ENCODE assay signal across 20 cellular contexts in the genomic region with DNA sequence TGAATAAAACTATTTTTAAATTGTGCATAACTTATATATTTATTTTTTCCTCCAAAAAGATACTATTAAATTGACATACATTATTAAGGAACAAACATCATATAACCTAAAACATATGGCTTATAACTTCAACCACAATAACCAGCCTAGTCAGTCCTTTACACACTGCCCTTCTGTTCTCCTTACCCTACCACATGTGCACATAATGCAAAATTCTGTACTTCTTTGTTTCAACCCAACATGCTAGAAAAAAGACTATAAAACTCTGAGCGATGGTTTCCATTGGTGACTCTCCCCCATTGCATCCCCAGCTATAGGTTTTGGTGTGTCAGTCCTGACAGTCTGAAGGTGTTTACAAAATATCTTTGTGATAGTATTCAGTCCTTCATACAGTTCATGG.
"Had no signal": no experiment of that assay in that cellular context is flagged by ENCODE, and none has a peak within 500 bp of the region (broad histone marks: within the 10 kb centered on the region; RNA-seq: fewer than 3 reads in every experiment).

No MANE protein-coding gene starts in this region.

- DNase-seq: colonic mucosa; cortex of kidney; effector CD8-positive, alpha-beta T cell; foreskin keratinocyte; gastrocnemius medialis; glutamatergic neuron; head of caudate nucleus; heart right ventricle; hippocampal formation; left cardiac atrium; left lung; left ventricle myocardium superior; lower lobe of right lung; mesendoderm; midbrain; naive thymus-derived CD4-positive, alpha-beta T cell had no signal

- ATAC-seq: foreskin keratinocyte; gastrocnemius medialis; heart right ventricle; left cardiac atrium; left lung; left ventricle myocardium superior; lower lobe of right lung; naive thymus-derived CD4-positive, alpha-beta T cell had no signal

- H3K4me1 ChIP-seq: colonic mucosa, esophagus muscularis mucosa, foreskin keratinocyte, gastrocnemius medialis, heart right ventricle, left lung, lower lobe of right lung had no signal

- H3K4me3 ChIP-seq: colonic mucosa, esophagus muscularis mucosa, gastrocnemius medialis, heart right ventricle, left lung, lower lobe of right lung had no signal

- FAIRE-seq: endothelial cell of umbilical vein, islet of Langerhans, keratinocyte had no signal

- H3K9me3 ChIP-seq: colonic mucosa, esophagus muscularis mucosa, gastrocnemius medialis, heart right ventricle, left lung, lower lobe of right lung had no signal

- H3K27me3 ChIP-seq: colonic mucosa, esophagus muscularis mucosa, gastrocnemius medialis, heart right ventricle, left lung had no signal

- H3K36me3 ChIP-seq: colonic mucosa, esophagus muscularis mucosa, gastrocnemius medialis, heart right ventricle, left lung, lower lobe of right lung had no signal

- H3K27ac ChIP-seq: colonic mucosa, esophagus muscularis mucosa, foreskin keratinocyte, gastrocnemius medialis, heart right ventricle, left lung, lower lobe of right lung had no signal
